ENCODE assay signal across 38 cellular contexts in the genomic region with DNA sequence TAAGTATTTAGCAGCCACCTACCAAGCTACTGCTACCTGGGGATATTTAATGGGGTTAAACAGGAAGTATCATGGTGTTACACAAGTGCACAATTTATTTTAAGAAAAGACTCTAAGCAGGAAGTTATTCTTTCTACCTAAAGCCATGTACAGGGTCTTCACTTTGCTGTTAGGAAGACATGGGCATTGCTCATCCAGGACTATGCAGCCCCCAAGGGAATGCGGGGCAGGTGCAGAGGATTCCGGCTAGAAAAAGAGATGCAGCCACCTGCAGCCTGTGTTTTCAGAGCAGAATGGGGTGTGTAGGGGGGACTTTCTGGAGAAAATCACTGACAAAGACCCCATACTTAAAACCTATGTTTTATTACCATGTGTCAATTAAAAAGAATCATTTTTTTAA.
"Had no signal": no experiment of that assay in that cellular context is flagged by ENCODE, and none has a peak within 500 bp of the region (broad histone marks: within the 10 kb centered on the region; RNA-seq: fewer than 3 reads in every experiment).

No MANE protein-coding gene starts in this region.

- H3K36me3 ChIP-seq: brain microvascular endothelial cell had no signal

- DNase-seq: activated CD4-positive, alpha-beta memory T cell treated with anti-CD3 and anti-CD28 coated beads, Interleukin-2, amount 10 ng/mL, durations not matched to agents 7 days and 5 days; activated CD4-positive, alpha-beta T cell treated with anti-CD3 and anti-CD28 coated beads for 1 hour; activated CD4-positive, alpha-beta T cell treated with anti-CD3 and anti-CD28 coated beads for 48 hours; activated CD4-positive, CD25-positive, alpha-beta regulatory T cell; activated CD8-positive, alpha-beta memory T cell treated with anti-CD3 and anti-CD28 coated beads for 24 hours; activated CD8-positive, alpha-beta memory T cell treated with anti-CD3 and anti-CD28 coated beads, Interleukin-2, amount 10 ng/mL, durations not matched to agents 7 days and 5 days; activated CD8-positive, alpha-beta memory T cell treated with anti-CD3 and anti-CD28 coated beads, Interleukin-2, amount 50 U/mL, for 48 hours; activated effector memory CD4-positive, alpha-beta T cell treated with anti-CD3 and anti-CD28 coated beads, Interleukin-2, amount 50 U/mL, for 16 hours; activated naive CD4-positive, alpha-beta T cell; activated naive CD4-positive, alpha-beta T cell treated with anti-CD3 and anti-CD28 coated beads, Interleukin-2, amount 50 U/mL, for 16 hours; activated naive CD8-positive, alpha-beta T cell treated with anti-CD3 and anti-CD28 coated beads for 36 hours; activated T-cell treated with anti-CD3 and anti-CD28 coated beads, Interleukin-2, amount 50 U/mL, for 48 hours; amniotic stem cell; aorta; brain microvascular endothelial cell; central memory CD4-positive, alpha-beta T cell; Kasumi-1; KG1; MM.1S; MV-4-11; NCI-H1092; NCI-H1694 treated with DMSO at 0.1 percent for 48 hours; NCI-H2029; NCI-H2171 treated with DMSO at 0.1 percent for 48 hours; NCI-H2227 treated with DMSO at 0.1 percent for 48 hours; NCI-H446; NCI-H510A treated with DMSO at 0.1 percent for 48 hours; NCI-H526 treated with DMSO at 0.1 percent for 48 hours; NK-92 treated with Interleukin-12 subunit alpha and Interleukin-12 subunit beta, amount 100 ng/mL, for 24 hours; PC-9; SW 1271; T-helper 1 cell; T-helper 2 cell; T-helper 9 cell had no signal

- H3K4me1 Mint-ChIP-seq: activated CD4-positive, alpha-beta memory T cell treated with anti-CD3 and anti-CD28 coated beads, Interleukin-2, amount 10 ng/mL, durations not matched to agents 7 days and 5 days; activated CD8-positive, alpha-beta memory T cell treated with anti-CD3 and anti-CD28 coated beads, Interleukin-2, amount 10 ng/mL, durations not matched to agents 7 days and 5 days; activated naive CD8-positive, alpha-beta T cell treated with anti-CD3 and anti-CD28 coated beads for 36 hours; activated T-helper 17 cell treated with anti-CD3 and anti-CD28 coated beads, Interleukin-2, amount 50 U/mL, for 72 hours had no signal

- ATAC-seq: activated CD8-positive, alpha-beta memory T cell treated with anti-CD3 and anti-CD28 coated beads, Interleukin-2, amount 10 ng/mL, durations not matched to agents 7 days and 5 days; activated T-helper 17 cell treated with anti-CD3 and anti-CD28 coated beads, Interleukin-2, amount 50 U/mL, for 72 hours; Right ventricle myocardium inferior had no signal

- H3K4me2 ChIP-seq: PC-9 had no signal

- H3K4me3 ChIP-seq: PC-9 had no signal

- H3K27ac ChIP-seq: brain microvascular endothelial cell, PC-9, RWPE1, VCaP had no signal

- H3K27me3 ChIP-seq: brain microvascular endothelial cell had no signal

- H3K36me3 Mint-ChIP-seq: activated CD8-positive, alpha-beta memory T cell treated with anti-CD3 and anti-CD28 coated beads, Interleukin-2, amount 10 ng/mL, durations not matched to agents 7 days and 5 days had no signal

- H3K27me3 Mint-ChIP-seq: activated CD4-positive, alpha-beta memory T cell treated with anti-CD3 and anti-CD28 coated beads, Interleukin-2, amount 10 ng/mL, durations not matched to agents 7 days and 5 days; activated CD8-positive, alpha-beta memory T cell treated with anti-CD3 and anti-CD28 coated beads, Interleukin-2, amount 10 ng/mL, durations not matched to agents 7 days and 5 days; activated naive CD8-positive, alpha-beta T cell treated with anti-CD3 and anti-CD28 coated beads for 36 hours; activated T-helper 17 cell treated with anti-CD3 and anti-CD28 coated beads, Interleukin-2, amount 50 U/mL, for 72 hours had no signal

- H3K27ac Mint-ChIP-seq: activated CD4-positive, alpha-beta memory T cell treated with anti-CD3 and anti-CD28 coated beads, Interleukin-2, amount 10 ng/mL, durations not matched to agents 7 days and 5 days; activated CD8-positive, alpha-beta memory T cell treated with anti-CD3 and anti-CD28 coated beads, Interleukin-2, amount 10 ng/mL, durations not matched to agents 7 days and 5 days; activated naive CD8-positive, alpha-beta T cell treated with anti-CD3 and anti-CD28 coated beads for 36 hours; activated T-helper 17 cell treated with anti-CD3 and anti-CD28 coated beads, Interleukin-2, amount 50 U/mL, for 72 hours had no signal

- H3K4me3 Mint-ChIP-seq: activated CD4-positive, alpha-beta memory T cell treated with anti-CD3 and anti-CD28 coated beads, Interleukin-2, amount 10 ng/mL, durations not matched to agents 7 days and 5 days; activated CD8-positive, alpha-beta memory T cell treated with anti-CD3 and anti-CD28 coated beads, Interleukin-2, amount 10 ng/mL, durations not matched to agents 7 days and 5 days; activated naive CD8-positive, alpha-beta T cell treated with anti-CD3 and anti-CD28 coated beads for 36 hours; activated T-helper 17 cell treated with anti-CD3 and anti-CD28 coated beads, Interleukin-2, amount 50 U/mL, for 72 hours had no signal
